Comparison of ENCODE assay signal across 25 cellular contexts in the genomic region with DNA sequence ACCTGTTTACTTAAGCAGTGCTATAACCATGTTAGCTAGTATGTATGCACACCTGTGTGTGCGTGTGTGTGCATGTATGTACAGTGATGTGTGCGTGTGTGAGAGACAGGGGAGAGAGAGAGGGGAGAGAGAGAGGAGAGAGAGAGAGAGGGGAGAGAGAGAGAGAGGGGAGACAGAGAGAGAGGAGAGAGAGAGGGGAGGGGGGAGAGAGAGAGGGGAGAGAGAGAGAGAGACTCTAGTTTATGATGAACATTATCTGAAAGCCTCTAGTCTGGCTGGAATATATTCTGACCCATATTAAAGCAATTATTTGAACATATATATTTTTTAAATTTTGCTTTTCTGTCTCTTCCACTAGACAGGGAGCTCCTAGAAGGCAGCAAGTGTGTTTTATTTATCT.
"Had no signal": no experiment of that assay in that cellular context is flagged by ENCODE, and none has a peak within 500 bp of the region (broad histone marks: within the 10 kb centered on the region; RNA-seq: fewer than 3 reads in every experiment).

No MANE protein-coding gene starts in this region.

- H3K27ac ChIP-seq: ascending aorta, cardiac muscle cell, KMS-11, SK-N-MC had no signal

- ATAC-seq: activated CD4-positive, CD25-positive, alpha-beta regulatory T cell treated with anti-CD3 and anti-CD28 coated beads, Interleukin-2, amount 50 U/mL, for 24 hours; activated CD8-positive, alpha-beta T cell treated with anti-CD3 and anti-CD28 coated beads, Interleukin-2, amount 10 ng/mL, durations not matched to agents 7 days and 5 days; activated naive CD4-positive, alpha-beta T cell treated with anti-CD3 and anti-CD28 coated beads, Interleukin-2, amount 50 U/mL, for 72 hours; activated naive CD8-positive, alpha-beta T cell treated with anti-CD3 and anti-CD28 coated beads, Interleukin-2, amount 50 U/mL, for 24 hours; Panc1; Right ventricle myocardium inferior; T-cell had no signal

- H3K9me3 ChIP-seq: ascending aorta had no signal

- DNase-seq: activated CD4-positive, alpha-beta T cell treated with anti-CD3 and anti-CD28 coated beads for 4 hours; activated CD8-positive, alpha-beta memory T cell treated with anti-CD3 and anti-CD28 coated beads, Interleukin-2, amount 50 U/mL, for 48 hours; activated CD8-positive, alpha-beta T cell treated with anti-CD3 and anti-CD28 coated beads, Interleukin-2, amount 10 ng/mL, durations not matched to agents 7 days and 5 days; activated effector memory CD4-positive, alpha-beta T cell treated with anti-CD3 and anti-CD28 coated beads, Interleukin-2, amount 50 U/mL, for 16 hours; activated naive CD4-positive, alpha-beta T cell treated with Interleukin-2 at 50 U/mL for 16 hours; activated naive CD8-positive, alpha-beta T cell treated with anti-CD3 and anti-CD28 coated beads, Interleukin-2, amount 50 U/mL, for 24 hours; activated T-cell treated with anti-CD3 and anti-CD28 coated beads, Interleukin-2, amount 50 U/mL, for 24 hours; amniotic stem cell; NCI-H1105; NCI-H1436; NCI-H1694 treated with DMSO at 0.1 percent for 48 hours; NCI-H2029 treated with DMSO at 0.1 percent for 48 hours; NCI-H345; NCI-H510A; OCI-M1; RPMI8226; T-cell had no signal

- H3K27me3 ChIP-seq: ascending aorta, cardiac muscle cell had no signal

- H3K4me3 ChIP-seq: ascending aorta, cardiac muscle cell, SK-N-MC had no signal

- H3K4me1 ChIP-seq: ascending aorta had no signal

- H3K4me2 ChIP-seq: KMS-11 had no signal

- H3K9ac ChIP-seq: KMS-11 had no signal

- H3K36me3 ChIP-seq: ascending aorta, cardiac muscle cell had no signal
